Comparison of ENCODE assay signal across 1 cellular context in genomic region chr12:14833336-14833735, GRCh38.
TF ChIP-seq lines count a peak whose summit lies in the region.

No MANE protein-coding gene starts in this region.

TF ChIP-seq in A549, 52 proteins besides CTCF, POLR2A, EP300 and RAD21 (continued from another document):
- no peak for TF ChIP-seq ESRRA (IDR thresholded peaks at IDR 0.05; ENCODE audit: borderline replicate concordance, low read length)
- TF ChIP-seq, protein P1, sequence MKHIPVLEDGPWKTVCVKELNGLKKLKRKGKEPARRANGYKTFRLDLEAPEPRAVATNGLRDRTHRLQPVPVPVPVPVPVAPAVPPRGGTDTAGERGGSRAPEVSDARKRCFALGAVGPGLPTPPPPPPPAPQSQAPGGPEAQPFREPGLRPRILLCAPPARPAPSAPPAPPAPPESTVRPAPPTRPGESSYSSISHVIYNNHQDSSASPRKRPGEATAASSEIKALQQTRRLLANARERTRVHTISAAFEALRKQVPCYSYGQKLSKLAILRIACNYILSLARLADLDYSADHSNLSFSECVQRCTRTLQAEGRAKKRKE (CRISPR knock-in tag; IDR thresholded peaks at IDR 0.05; ENCODE audit: low read depth) = no peak
- no peak for TF ChIP-seq CBX8 (IDR thresholded peaks at IDR 0.05)
- TF ChIP-seq HMGXB4 (CRISPR knock-in tag; IDR thresholded peaks at IDR 0.05; ENCODE audit: borderline replicate concordance) = no peak
- TF ChIP-seq TFCP2L1 (CRISPR knock-in tag; IDR thresholded peaks at IDR 0.05) = no peak
